Comparison of ENCODE assay signal across 23 cellular contexts in genomic region chr9:96078866-96079505, GRCh38.
DNase-seq lines count a peak whose midpoint lies in the region; ATAC-seq, FAIRE-seq and TF ChIP-seq lines count a peak whose summit lies in the region.
"Had no signal": no experiment of that assay in that cellular context is flagged by ENCODE, and none has a peak within 500 bp of the region (broad histone marks: within the 10 kb centered on the region; RNA-seq: fewer than 3 reads in every experiment).

No MANE protein-coding gene starts in this region.

- peak overlapping the region; percentile 79 for H3K27ac ChIP-seq in A549
- no peak overlapping the region for H3K27ac ChIP-seq in upper lobe of left lung
- H3K27ac ChIP-seq: dorsolateral prefrontal cortex, psoas muscle, tibial nerve had no signal

- TF ChIP-seq RAD21 in A549 (conservative IDR thresholded peaks at IDR 0.05 in 1 of 2, IDR thresholded peaks at IDR 0.05 in 1 of 2) (peak; percentile 32 to 40; a peak in 2 of 5 replicates), Ishikawa (IDR thresholded peaks at IDR 0.05; ENCODE audit: low read depth) (no peak; the same call in 1 of the 2 replicates)

- H3K4me1 Mint-ChIP-seq in chondrocyte (ENCODE audit: low read depth): no peaks in the 10 kb centered on the region
- H3K4me1 Mint-ChIP-seq: stimulated activated memory B cell treated with anti-CD40 and anti-IgM and Interleukin-4, amounts not matched to agents 10 μg/mL and 1 μg/mL and 100 μg/mL, for 72 hours had no signal

- TF ChIP-seq POLR2A in A549 (IDR thresholded peaks at IDR 0.05; ENCODE audit: low read length): no peak
- TF ChIP-seq POLR2A in upper lobe of left lung (IDR thresholded peaks at IDR 0.05): no peak

- TF ChIP-seq EP300 in A549 (IDR thresholded peaks at IDR 0.05): no peak
- no peak for TF ChIP-seq EP300 in Ishikawa (IDR thresholded peaks at IDR 0.05; ENCODE audit: borderline replicate concordance)
- no peak for TF ChIP-seq EP300 in upper lobe of left lung (IDR thresholded peaks at IDR 0.05)

- DNase-seq in A549 (ENCODE audit: low read depth in 1 of 2, low spot score in 1 of 2): no peak
- no peak for DNase-seq in chondrocyte (ENCODE audit: low spot score)
- peak; percentile 38 for DNase-seq in mucosa of gallbladder (ENCODE audit: low spot score)
- no peak for DNase-seq in cerebellar cortex (ENCODE audit: low spot score)
- no peak for DNase-seq in upper lobe of left lung
- no peak for DNase-seq in NCI-H1417 treated with DMSO at 0.1 percent for 48 hours (lab: John Stamatoyannopoulos, UW)
- DNase-seq in NCI-H345 (lab: John Stamatoyannopoulos, UW): no peak
- DNase-seq: activated CD4-positive, CD25-positive, alpha-beta regulatory T cell; activated T-cell treated with anti-CD3 and anti-CD28 coated beads, Interleukin-2, amount 50 U/mL, for 72 hours; CD4-positive, alpha-beta memory T cell; dorsolateral prefrontal cortex; head of caudate nucleus; natural killer cell; NCI-H2107; NCI-H69; psoas muscle; stimulated activated CD4-positive, alpha-beta T cell treated with anti-CD3 and anti-CD28 coated beads, Interleukin-15, amount 100 ng/mL, for 24 hours had no signal

- peak; percentile 38 for TF ChIP-seq CTCF in A549 (IDR thresholded peaks at IDR 0.05)
- peak; percentile 47 for TF ChIP-seq CTCF in chondrocyte (IDR thresholded peaks at IDR 0.05)
- no peak for TF ChIP-seq CTCF in upper lobe of left lung (IDR thresholded peaks at IDR 0.05)

- CTCF ChIA-PET in A549 (lab: Yijun Ruan, JAX): interaction anchor here (1.0 kb wide), 1 partner anchor 10 kb away, joined by 4 read pairs; no protein-coding TSS in a partner anchor

- no peak for FAIRE-seq in A549 (lab: Jason Lieb, UNC)
- FAIRE-seq: islet of Langerhans had no signal

- H3K9me3 ChIP-seq in A549 (no peaks in the 10 kb centered on the region), upper lobe of left lung (no peaks in the 10 kb centered on the region)
- H3K9me3 ChIP-seq: psoas muscle, SJSA1, tibial nerve had no signal

- no peaks in the 10 kb centered on the region for H3K36me3 Mint-ChIP-seq in chondrocyte (ENCODE audit: low read depth)
- H3K36me3 Mint-ChIP-seq: activated naive CD8-positive, alpha-beta T cell; CD4-positive, alpha-beta memory T cell; natural killer cell; stimulated activated memory B cell treated with anti-CD40 and anti-IgM and Interleukin-4, amounts not matched to agents 10 μg/mL and 1 μg/mL and 100 μg/mL, for 72 hours had no signal

- POLR2A ChIA-PET in A549 (lab: Yijun Ruan, JAX): interaction anchor here (1.2 kb wide), 1 partner anchor 204 kb away, joined by 3 read pairs; the partner anchor contains the start of gene ERCC6L2

- no peaks in the 10 kb centered on the region for H3K27me3 ChIP-seq in upper lobe of left lung
- H3K27me3 ChIP-seq: dorsolateral prefrontal cortex, SJSA1, tibial nerve had no signal

- H3K4me3 ChIP-seq in A549 (no peak overlapping the region), upper lobe of left lung (no peak overlapping the region)
- H3K4me3 ChIP-seq: dorsolateral prefrontal cortex, psoas muscle, SJSA1, tibial nerve had no signal

- H3K27ac Mint-ChIP-seq in chondrocyte (ENCODE audit: unreplicated experiment): no peak overlapping the region
- H3K27ac Mint-ChIP-seq: activated naive CD8-positive, alpha-beta T cell; activated T-cell treated with anti-CD3 and anti-CD28 coated beads, Interleukin-2, amount 50 U/mL, for 72 hours; CD4-positive, alpha-beta memory T cell; natural killer cell; stimulated activated memory B cell treated with anti-CD40 and anti-IgM and Interleukin-4, amounts not matched to agents 10 μg/mL and 1 μg/mL and 100 μg/mL, for 72 hours had no signal

- peaks cover 12% of the 10 kb centered on the region for H3K27me3 Mint-ChIP-seq in chondrocyte (ENCODE audit: low read depth)

- peak overlapping the region; percentile 72; the same call in 1 of the 3 replicates for H3K4me2 ChIP-seq in A549

- H3K4me3 Mint-ChIP-seq in chondrocyte (ENCODE audit: unreplicated experiment): no peak overlapping the region
- H3K4me3 Mint-ChIP-seq: activated naive CD8-positive, alpha-beta T cell; activated T-cell treated with anti-CD3 and anti-CD28 coated beads, Interleukin-2, amount 50 U/mL, for 72 hours; CD4-positive, alpha-beta memory T cell; natural killer cell; stimulated activated memory B cell treated with anti-CD40 and anti-IgM and Interleukin-4, amounts not matched to agents 10 μg/mL and 1 μg/mL and 100 μg/mL, for 72 hours had no signal

- 62% methylated on average over 4 of the region's 4 CpGs for WGBS in A549 (ENCODE audit: missing lambda C conversion rate)
- 60 to 63% methylated on average over 4 of the region's 4 CpGs for WGBS in upper lobe of left lung, 2 donors

- H3K4me1 ChIP-seq in A549 (peaks cover 42% of the 10 kb centered on the region), upper lobe of left lung (no peaks in the 10 kb centered on the region)
- H3K4me1 ChIP-seq: psoas muscle, tibial nerve had no signal

- H3K36me3 ChIP-seq in upper lobe of left lung: no peaks in the 10 kb centered on the region
- H3K36me3 ChIP-seq: SJSA1, tibial nerve had no signal

- no peaks in the 10 kb centered on the region for H3K9me3 Mint-ChIP-seq in chondrocyte (ENCODE audit: low read depth)
- H3K9me3 Mint-ChIP-seq: activated T-cell treated with anti-CD3 and anti-CD28 coated beads, Interleukin-2, amount 50 U/mL, for 72 hours; CD4-positive, alpha-beta memory T cell; natural killer cell; stimulated activated memory B cell treated with anti-CD40 and anti-IgM and Interleukin-4, amounts not matched to agents 10 μg/mL and 1 μg/mL and 100 μg/mL, for 72 hours had no signal

- no peak for ATAC-seq in A549
- ATAC-seq in upper lobe of left lung (ENCODE audit: low FRiP score in 2 of 2): no peak
- ATAC-seq: activated T-cell treated with anti-CD3 and anti-CD28 coated beads, Interleukin-2, amount 50 U/mL, for 72 hours; natural killer cell; psoas muscle; stimulated activated memory B cell treated with anti-CD40 and anti-IgM and Interleukin-4, amounts not matched to agents 10 μg/mL and 1 μg/mL and 100 μg/mL, for 72 hours had no signal

TF ChIP-seq in A549, 52 proteins besides CTCF, POLR2A, EP300 and RAD21 (continues in another document):
- TF ChIP-seq CEBPB (IDR thresholded peaks at IDR 0.05) (peak; percentile 57 to 85; a peak in 3 of 4 replicates), BCL3 (IDR thresholded peaks at IDR 0.05) (no peak), ELK1 (IDR thresholded peaks at IDR 0.05; ENCODE audit: low read depth, low read length) (no peak), E2F6 (IDR thresholded peaks at IDR 0.05; ENCODE audit: borderline replicate concordance, low read depth) (no peak), ZSCAN20 (CRISPR knock-in tag; IDR thresholded peaks at IDR 0.05) (no peak)

TF ChIP-seq in Ishikawa, 13 proteins besides CTCF, POLR2A, EP300 and RAD21:
- TF ChIP-seq NFIC (IDR thresholded peaks at IDR 0.05) (no peak), TEAD4 (IDR thresholded peaks at IDR 0.05) (no peak), CEBPB (IDR thresholded peaks at IDR 0.05) (peak; percentile 61)
TF ChIP-seq in Ishikawa: peak in this region for 1.

Comparison
In these comparisons a context has a peak if more than half of its experiments do, and no peak if none do; other contexts are left out.
1. H3K27ac ChIP-seq: peak in A549 (2 of 2); none in upper lobe of left lung (0 of 4).
2. CTCF ChIP-seq: peak in A549 (single experiment) and chondrocyte (single experiment); none in upper lobe of left lung (0 of 6).